In the genomic region with DNA sequence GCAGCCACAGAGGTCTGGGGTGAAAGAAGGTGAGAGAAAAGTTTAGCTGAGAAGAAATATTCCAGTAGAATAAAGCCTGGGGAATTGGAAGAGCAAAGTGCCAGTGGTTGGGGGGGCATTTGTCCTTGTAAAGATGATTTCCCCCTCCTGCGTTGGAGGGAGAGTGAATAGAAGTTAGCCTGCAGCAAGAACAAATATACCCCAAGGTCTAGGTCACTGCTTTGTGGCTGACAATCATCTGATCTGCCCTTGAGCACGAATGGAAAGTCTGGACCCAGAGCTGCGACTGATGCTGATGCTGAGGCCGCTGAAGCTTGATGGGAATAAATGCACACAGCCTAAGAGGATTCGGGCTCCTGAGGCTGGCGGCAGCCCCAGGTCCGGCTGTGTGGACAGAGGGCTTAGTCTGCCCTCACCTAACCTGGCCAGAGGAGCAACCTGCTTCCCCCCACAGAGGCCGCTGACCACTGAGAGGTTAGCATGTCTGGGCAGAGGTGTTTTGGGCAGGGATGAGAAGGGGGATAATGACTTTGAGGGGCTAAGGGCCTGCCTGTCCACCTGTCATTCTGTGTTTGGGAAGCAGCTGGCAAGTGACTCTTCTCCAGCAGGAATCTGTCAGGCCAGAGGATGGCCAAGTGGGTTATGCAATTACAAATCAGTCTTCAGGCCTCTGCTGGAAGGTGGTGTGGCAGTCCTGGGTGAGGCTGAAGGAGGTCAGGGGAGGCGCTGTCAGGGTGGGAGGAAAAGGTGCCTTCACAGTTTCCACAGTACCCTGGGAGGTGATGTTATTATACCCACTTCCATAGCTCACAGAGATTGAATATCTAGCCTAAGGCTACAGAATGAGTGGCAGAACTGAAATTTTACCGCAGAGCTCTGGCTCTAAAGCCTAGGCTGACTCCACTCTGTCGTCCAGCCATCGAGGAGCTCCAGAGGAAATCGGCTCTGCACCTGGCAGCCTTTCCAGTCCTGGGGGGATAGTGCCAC, we compare ENCODE assay signal across 22 cellular contexts. TPM values are rescaled to one million over a fixed set of nuclear protein-coding genes. Genes with fewer than 3 reads are reported as not detected.
A peak's percentile ranks its signal among the peaks of the same experiment; 100 is the strongest.
DNase-seq lines count a peak whose midpoint lies in the region; TF ChIP-seq lines count a peak whose summit lies in the region.
"Had no signal": no experiment of that assay in that cellular context is flagged by ENCODE, and none has a peak within 500 bp of the region (broad histone marks: within the 10 kb centered on the region; RNA-seq: fewer than 3 reads in every experiment).

No MANE protein-coding gene starts in this region.

- peaks cover 4% of the 10 kb centered on the region; the same call in 1 of the 2 replicates for H3K4me1 ChIP-seq in HEK293 (ENCODE audit: control insufficient read depth, insufficient read depth, low read length)
- H3K4me1 ChIP-seq in CD8-positive, alpha-beta memory T cell (ENCODE audit: insufficient read depth, low read length) = no peaks in the 10 kb centered on the region
- no peaks in the 10 kb centered on the region for H3K4me1 ChIP-seq in osteoblast (ENCODE audit: insufficient read depth, low read length)
- H3K4me1 ChIP-seq: ascending aorta, foreskin keratinocyte, tibial nerve had no signal

- peaks cover 25% of the 10 kb centered on the region for H4K20me1 ChIP-seq in osteoblast (ENCODE audit: insufficient read depth, low read length)

- CTCF ChIA-PET in HEK293 (lab: Yijun Ruan, JAX) = interaction anchor here (0.6 to 2.2 kb wide), 9 partner anchors 8 to 58 kb away, joined by 3 to 12 read pairs (median 4); no protein-coding TSS in a partner anchor
- CTCF ChIA-PET in CD8-positive, alpha-beta memory T cell (lab: Charles Lee) = interaction anchor here (1.2 to 1.8 kb wide), 3 partner anchors 13 to 60 kb away, joined by 3 read pairs; partner anchors contain the start of genes C1QL4 and PRPH

- no peak overlapping the region for H2AFZ ChIP-seq in osteoblast (ENCODE audit: low read length)

- H3K4me3 ChIP-seq in HEK293 (ENCODE audit: low read depth, low read length) (no peak overlapping the region), osteoblast (ENCODE audit: insufficient read depth, low read length) (no peak overlapping the region)
- no peak overlapping the region for H3K4me3 ChIP-seq in CD8-positive, alpha-beta memory T cell (ENCODE audit: low read length)
- H3K4me3 ChIP-seq: ascending aorta, tibial nerve had no signal

- no peaks in the 10 kb centered on the region for H3K4me1 Mint-ChIP-seq in CD8-positive, alpha-beta memory T cell
- H3K4me1 Mint-ChIP-seq: activated B cell treated with CpG ODN at 0.5 μM for 24 hours; activated T-helper 17 cell treated with anti-CD3 and anti-CD28 coated beads, Interleukin-2, amount 50 U/mL, for 72 hours; CD4-positive, alpha-beta memory T cell; naive thymus-derived CD4-positive, alpha-beta T cell had no signal

- peaks cover 0 to 8% of the 10 kb centered on the region in 2 donors for H3K27me3 Mint-ChIP-seq in CD8-positive, alpha-beta memory T cell
- H3K27me3 Mint-ChIP-seq: activated naive CD8-positive, alpha-beta T cell treated with anti-CD3 and anti-CD28 coated beads for 36 hours had no signal

- H3K9me3 ChIP-seq in HEK293 (ENCODE audit: control insufficient read depth, insufficient read depth, low read depth, low read length) = no peaks in the 10 kb centered on the region
- no peaks in the 10 kb centered on the region for H3K9me3 ChIP-seq in CD8-positive, alpha-beta memory T cell (ENCODE audit: low read length)
- H3K9me3 ChIP-seq in osteoblast (ENCODE audit: low read depth, low read length) = no peaks in the 10 kb centered on the region
- H3K9me3 ChIP-seq: ascending aorta, tibial nerve had no signal

- H3K27me3 ChIP-seq in CD8-positive, alpha-beta memory T cell (ENCODE audit: insufficient read depth, low read length, poor library complexity, severe bottlenecking) = no peaks in the 10 kb centered on the region
- no peaks in the 10 kb centered on the region for H3K27me3 ChIP-seq in osteoblast (ENCODE audit: insufficient read depth, low read length)
- H3K27me3 ChIP-seq: ascending aorta, foreskin keratinocyte, tibial nerve had no signal

- H3K27ac Mint-ChIP-seq in CD8-positive, alpha-beta memory T cell = peak overlapping the region in 2 of 8 donors; percentile 39 to 74
- H3K27ac Mint-ChIP-seq: activated B cell treated with CpG ODN at 0.5 μM for 24 hours; activated naive CD8-positive, alpha-beta T cell treated with anti-CD3 and anti-CD28 coated beads for 36 hours; activated T-helper 17 cell treated with anti-CD3 and anti-CD28 coated beads, Interleukin-2, amount 50 U/mL, for 72 hours had no signal

- TF ChIP-seq CTCF in HEK293 (tag by site-specific recombination; IDR thresholded peaks at IDR 0.05) = no peak
- no peak for TF ChIP-seq CTCF in osteoblast (IDR thresholded peaks at IDR 0.05; ENCODE audit: extremely low read depth, low read depth, low read length)

- H3K79me2 ChIP-seq in osteoblast (ENCODE audit: insufficient read depth, low read length) = peaks cover 1% of the 10 kb centered on the region

- H3K36me3 ChIP-seq in HEK293 (ENCODE audit: control insufficient read depth in 2 of 2, insufficient read depth in 1 of 2, low read length in 2 of 2) (peaks cover 19 to 22% of the 10 kb centered on the region in 2 experiments), osteoblast (ENCODE audit: insufficient read depth, low read length) (peaks cover 21% of the 10 kb centered on the region)
- H3K36me3 ChIP-seq in CD8-positive, alpha-beta memory T cell (ENCODE audit: insufficient read depth, low read length) = peaks cover 11% of the 10 kb centered on the region

- no peak overlapping the region for H3K4me3 Mint-ChIP-seq in CD8-positive, alpha-beta memory T cell
- H3K4me3 Mint-ChIP-seq: activated B cell treated with CpG ODN at 0.5 μM for 24 hours; activated naive CD8-positive, alpha-beta T cell treated with anti-CD3 and anti-CD28 coated beads for 36 hours; activated T-helper 17 cell treated with anti-CD3 and anti-CD28 coated beads, Interleukin-2, amount 50 U/mL, for 72 hours; CD4-positive, alpha-beta memory T cell; naive thymus-derived CD4-positive, alpha-beta T cell had no signal

- no peak overlapping the region for H3K4me2 ChIP-seq in osteoblast (ENCODE audit: insufficient read depth, low read length)

- no peaks in the 10 kb centered on the region for H3K9me3 Mint-ChIP-seq in CD8-positive, alpha-beta memory T cell
- H3K9me3 Mint-ChIP-seq: activated B cell treated with CpG ODN at 0.5 μM for 24 hours; activated naive CD8-positive, alpha-beta T cell treated with anti-CD3 and anti-CD28 coated beads for 36 hours; activated T-helper 17 cell treated with anti-CD3 and anti-CD28 coated beads, Interleukin-2, amount 50 U/mL, for 72 hours; CD4-positive, alpha-beta memory T cell; naive thymus-derived CD4-positive, alpha-beta T cell had no signal

- intact Hi-C loops in posterior vena cava (cut with DNase I) = no loop called here

- H3K36me3 Mint-ChIP-seq in CD8-positive, alpha-beta memory T cell = peaks cover 0 to 23% (median 8%) of the 10 kb centered on the region in 3 donors

- POLR2A ChIA-PET in HEK293 (lab: Yijun Ruan, JAX) = interaction anchor here (1.2 to 5.6 kb wide), 4 partner anchors 8 to 47 kb away, joined by 3 to 33 read pairs (median 6); partner anchors contain the start of genes TROAP and TUBA1C
- POLR2A ChIA-PET in CD8-positive, alpha-beta memory T cell (lab: Charles Lee) = no interaction called here

- H3K27ac ChIP-seq in HEK293 (ENCODE audit: extremely low read depth, low read depth, low read length) = no peak overlapping the region
- H3K27ac ChIP-seq in epithelial cell of prostate = peak overlapping the region; percentile 2
- no peak overlapping the region for H3K27ac ChIP-seq in CD8-positive, alpha-beta memory T cell (ENCODE audit: low read depth, low read length)
- H3K27ac ChIP-seq in osteoblast (ENCODE audit: low read depth, low read length) = no peak overlapping the region
- H3K27ac ChIP-seq: ascending aorta, foreskin keratinocyte, tibial nerve had no signal

- DNase-seq in NCI-H69 (lab: John Stamatoyannopoulos, UW) = peak; percentile 43
- DNase-seq in epithelial cell of prostate (ENCODE audit: low read depth, low spot score) = no peak
- DNase-seq in posterior vena cava (ENCODE audit: low spot score) = peak; percentile 37
- no peak for DNase-seq in CD8-positive, alpha-beta memory T cell
- no peak for DNase-seq in osteoblast (ENCODE audit: insufficient read length, low spot score, missing footprints)
- DNase-seq in DMS53 treated with DMSO at 0.1 percent for 48 hours (lab: John Stamatoyannopoulos, UW; ENCODE audit: unreplicated experiment) = no peak
- DNase-seq: activated B cell treated with CpG ODN at 0.5 μM for 24 hours; activated CD4-positive, alpha-beta T cell treated with anti-CD3 and anti-CD28 coated beads, Interleukin-2, amount 50 U/mL, for 4 hours; activated naive CD8-positive, alpha-beta T cell treated with anti-CD3 and anti-CD28 coated beads for 36 hours; CD4-positive, alpha-beta memory T cell; DMS79; foreskin keratinocyte; left cardiac atrium; mesendoderm; naive thymus-derived CD4-positive, alpha-beta T cell; NCI-H1694 treated with DMSO at 0.1 percent for 48 hours; NCI-H748 treated with DMSO at 0.1 percent for 48 hours; T-helper 9 cell had no signal

TF ChIP-seq in HEK293, 187 proteins besides CTCF, POLR2A, EP300 and RAD21 (continues in another document):
- peak; percentile 86 for TF ChIP-seq ZNF600 (tag by site-specific recombination; IDR thresholded peaks at IDR 0.05)
- peak; percentile 84 for TF ChIP-seq GLIS1 (tag by site-specific recombination; IDR thresholded peaks at IDR 0.05)

RNA-seq across cellular contexts. Expression of gene TUBA1C, which starts 11.7 kb away (rescaled TPM):
- total RNA-seq in posterior vena cava = 100 to 1,000 TPM; 172 to 219 TPM
- 100 to 1,000 TPM; 351 to 356 TPM for total RNA-seq in CD8-positive, alpha-beta memory T cell
- 49.5 TPM for polyA plus RNA-seq in CD8-positive, alpha-beta memory T cell
- total RNA-seq in osteoblast = 307 and 321 TPM in 2 replicates

RNA-seq across cellular contexts. Expression of gene PRPH, which starts 18.4 kb away (rescaled TPM):
- total RNA-seq in posterior vena cava = under 1 TPM; 0.32 to 0.67 TPM
- not detected for total RNA-seq in CD8-positive, alpha-beta memory T cell
- polyA plus RNA-seq in CD8-positive, alpha-beta memory T cell = not detected
- total RNA-seq in osteoblast = under 0.01 TPM in 1 of 2 replicates, not detected in the other
- total RNA-seq: activated B cell treated with CpG ODN at 0.5 μM for 24 hours; activated naive CD8-positive, alpha-beta T cell treated with anti-CD3 and anti-CD28 coated beads for 36 hours; ascending aorta; foreskin keratinocyte; naive thymus-derived CD4-positive, alpha-beta T cell had no signal
- polyA plus RNA-seq: naive thymus-derived CD4-positive, alpha-beta T cell had no signal

RNA-seq across cellular contexts. Expression of gene TROAP, which starts 46.5 kb away (rescaled TPM):
- total RNA-seq in posterior vena cava (under 1 TPM; 0.10 to 0.60 TPM), osteoblast (2.5 and 3.5 TPM in 2 replicates)
- total RNA-seq in CD8-positive, alpha-beta memory T cell = 10 to 100 TPM; 33.6 to 35.0 TPM
- polyA plus RNA-seq in CD8-positive, alpha-beta memory T cell = 0.79 TPM
- total RNA-seq: ascending aorta had no signal

Comparison
In these comparisons a context has a peak if more than half of its experiments do, and no peak if none do; other contexts are left out.
1. DNase-seq: peak in NCI-H69 (single experiment) and posterior vena cava (single experiment); none in epithelial cell of prostate (single experiment), CD8-positive, alpha-beta memory T cell (0 of 5), osteoblast (single experiment) and DMS53 treated with DMSO at 0.1 percent for 48 hours (single experiment).